1 cellular context compared by ENCODE assay signal in the genomic region with DNA sequence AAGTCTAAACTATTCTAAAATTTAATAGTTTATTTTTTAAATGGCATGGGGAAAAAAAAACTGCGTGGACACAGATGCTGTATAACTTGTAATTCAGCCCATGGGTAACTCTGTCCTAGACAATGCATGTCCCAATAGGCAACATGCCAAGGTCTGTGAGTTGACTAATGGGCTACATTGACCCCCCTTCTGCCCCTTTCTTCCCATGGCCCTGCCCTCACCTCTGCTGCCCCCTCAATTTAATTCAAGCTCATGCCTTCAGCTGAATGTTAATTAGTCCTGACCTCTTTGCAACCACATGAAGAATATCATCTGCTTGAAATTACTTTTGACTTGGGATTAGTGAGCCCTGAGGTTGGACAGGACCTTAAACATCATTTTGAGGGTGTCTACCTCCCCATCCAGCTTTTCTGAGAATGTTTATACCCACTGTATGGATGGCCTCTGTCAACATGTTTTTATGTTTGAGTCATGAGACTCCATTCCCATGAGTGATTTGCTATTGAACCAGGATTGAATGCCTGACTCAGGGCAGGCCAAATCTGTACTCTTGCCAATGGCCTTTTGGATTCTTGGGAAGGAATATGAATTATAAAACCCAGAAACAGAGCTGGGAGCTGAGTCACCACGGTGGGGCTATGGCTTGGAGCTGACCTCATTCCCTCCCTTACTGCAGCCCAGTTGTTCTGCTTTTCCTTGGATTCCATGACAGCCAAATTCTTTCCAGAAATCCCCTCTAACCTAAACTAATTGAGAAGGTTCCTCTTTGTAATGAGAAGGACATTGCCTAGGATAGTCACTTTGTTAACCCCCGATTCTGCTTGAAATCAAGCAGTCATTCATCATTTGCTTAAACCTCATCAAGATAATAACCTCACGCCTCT.
A peak's percentile ranks its signal among the peaks of the same experiment; 100 is the strongest.
TF ChIP-seq lines count a peak whose summit lies in the region.

No MANE protein-coding gene starts in this region.

TF ChIP-seq in SK-N-SH, 30 proteins besides CTCF, POLR2A, EP300 and RAD21 (continued from another document):
- TF ChIP-seq, protein P1, sequence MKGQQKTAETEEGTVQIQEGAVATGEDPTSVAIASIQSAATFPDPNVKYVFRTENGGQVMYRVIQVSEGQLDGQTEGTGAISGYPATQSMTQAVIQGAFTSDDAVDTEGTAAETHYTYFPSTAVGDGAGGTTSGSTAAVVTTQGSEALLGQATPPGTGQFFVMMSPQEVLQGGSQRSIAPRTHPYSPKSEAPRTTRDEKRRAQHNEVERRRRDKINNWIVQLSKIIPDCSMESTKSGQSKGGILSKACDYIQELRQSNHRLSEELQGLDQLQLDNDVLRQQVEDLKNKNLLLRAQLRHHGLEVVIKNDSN (IDR thresholded peaks at IDR 0.05; ENCODE audit: borderline replicate concordance, low read depth), result 0 out of 2 replicates have a peak, but pooled peaks have one; percentile 27
- TF ChIP-seq SIN3A (IDR thresholded peaks at IDR 0.05; ENCODE audit: borderline replicate concordance, low read depth, low read length) (no peak), USF2 (IDR thresholded peaks at IDR 0.05; ENCODE audit: borderline replicate concordance, low read depth, low read length) (no peak), GATA2 (CRISPR knock-in tag; IDR thresholded peaks at IDR 0.05) (no peak), PBX3 (IDR thresholded peaks at IDR 0.05) (peak; percentile 93), RXRA (IDR thresholded peaks at IDR 0.05; ENCODE audit: borderline replicate concordance, low read depth) (peak; percentile 84), NRF1 (IDR thresholded peaks at IDR 0.05; ENCODE audit: low read depth, low read length) (no peak), MEF2A (IDR thresholded peaks at IDR 0.05; ENCODE audit: borderline replicate concordance, low read depth) (no peak), RFX5 (IDR thresholded peaks at IDR 0.05; ENCODE audit: low read length) (no peak), CHD2 (IDR thresholded peaks at IDR 0.05; ENCODE audit: low read length, partially characterized antibody) (no peak), YY1 (IDR thresholded peaks at IDR 0.05; ENCODE audit: low read depth) (0 out of 2 replicates have a peak, but pooled peaks have one; percentile 40), TEAD4 (IDR thresholded peaks at IDR 0.05; ENCODE audit: borderline replicate concordance, insufficient read depth) (peak; percentile 71)
- TF ChIP-seq, protein P2, sequence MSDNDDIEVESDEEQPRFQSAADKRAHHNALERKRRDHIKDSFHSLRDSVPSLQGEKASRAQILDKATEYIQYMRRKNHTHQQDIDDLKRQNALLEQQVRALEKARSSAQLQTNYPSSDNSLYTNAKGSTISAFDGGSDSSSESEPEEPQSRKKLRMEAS (IDR thresholded peaks at IDR 0.05; ENCODE audit: low read depth), result peak; percentile 29; the same call in 1 of the 2 replicates
- TF ChIP-seq, protein P3, sequence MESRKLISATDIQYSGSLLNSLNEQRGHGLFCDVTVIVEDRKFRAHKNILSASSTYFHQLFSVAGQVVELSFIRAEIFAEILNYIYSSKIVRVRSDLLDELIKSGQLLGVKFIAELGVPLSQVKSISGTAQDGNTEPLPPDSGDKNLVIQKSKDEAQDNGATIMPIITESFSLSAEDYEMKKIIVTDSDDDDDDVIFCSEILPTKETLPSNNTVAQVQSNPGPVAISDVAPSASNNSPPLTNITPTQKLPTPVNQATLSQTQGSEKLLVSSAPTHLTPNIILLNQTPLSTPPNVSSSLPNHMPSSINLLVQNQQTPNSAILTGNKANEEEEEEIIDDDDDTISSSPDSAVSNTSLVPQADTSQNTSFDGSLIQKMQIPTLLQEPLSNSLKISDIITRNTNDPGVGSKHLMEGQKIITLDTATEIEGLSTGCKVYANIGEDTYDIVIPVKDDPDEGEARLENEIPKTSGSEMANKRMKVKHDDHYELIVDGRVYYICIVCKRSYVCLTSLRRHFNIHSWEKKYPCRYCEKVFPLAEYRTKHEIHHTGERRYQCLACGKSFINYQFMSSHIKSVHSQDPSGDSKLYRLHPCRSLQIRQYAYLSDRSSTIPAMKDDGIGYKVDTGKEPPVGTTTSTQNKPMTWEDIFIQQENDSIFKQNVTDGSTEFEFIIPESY (IDR thresholded peaks at IDR 0.05; ENCODE audit: borderline replicate concordance, low read depth), result peak; percentile 43; the same call in 1 of the 2 replicates
- TF ChIP-seq, protein P4, sequence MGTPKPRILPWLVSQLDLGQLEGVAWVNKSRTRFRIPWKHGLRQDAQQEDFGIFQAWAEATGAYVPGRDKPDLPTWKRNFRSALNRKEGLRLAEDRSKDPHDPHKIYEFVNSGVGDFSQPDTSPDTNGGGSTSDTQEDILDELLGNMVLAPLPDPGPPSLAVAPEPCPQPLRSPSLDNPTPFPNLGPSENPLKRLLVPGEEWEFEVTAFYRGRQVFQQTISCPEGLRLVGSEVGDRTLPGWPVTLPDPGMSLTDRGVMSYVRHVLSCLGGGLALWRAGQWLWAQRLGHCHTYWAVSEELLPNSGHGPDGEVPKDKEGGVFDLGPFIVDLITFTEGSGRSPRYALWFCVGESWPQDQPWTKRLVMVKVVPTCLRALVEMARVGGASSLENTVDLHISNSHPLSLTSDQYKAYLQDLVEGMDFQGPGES (IDR thresholded peaks at IDR 0.05; ENCODE audit: low read depth, low read length), result no peak
